18 cellular contexts compared by ENCODE assay signal in the genomic region with DNA sequence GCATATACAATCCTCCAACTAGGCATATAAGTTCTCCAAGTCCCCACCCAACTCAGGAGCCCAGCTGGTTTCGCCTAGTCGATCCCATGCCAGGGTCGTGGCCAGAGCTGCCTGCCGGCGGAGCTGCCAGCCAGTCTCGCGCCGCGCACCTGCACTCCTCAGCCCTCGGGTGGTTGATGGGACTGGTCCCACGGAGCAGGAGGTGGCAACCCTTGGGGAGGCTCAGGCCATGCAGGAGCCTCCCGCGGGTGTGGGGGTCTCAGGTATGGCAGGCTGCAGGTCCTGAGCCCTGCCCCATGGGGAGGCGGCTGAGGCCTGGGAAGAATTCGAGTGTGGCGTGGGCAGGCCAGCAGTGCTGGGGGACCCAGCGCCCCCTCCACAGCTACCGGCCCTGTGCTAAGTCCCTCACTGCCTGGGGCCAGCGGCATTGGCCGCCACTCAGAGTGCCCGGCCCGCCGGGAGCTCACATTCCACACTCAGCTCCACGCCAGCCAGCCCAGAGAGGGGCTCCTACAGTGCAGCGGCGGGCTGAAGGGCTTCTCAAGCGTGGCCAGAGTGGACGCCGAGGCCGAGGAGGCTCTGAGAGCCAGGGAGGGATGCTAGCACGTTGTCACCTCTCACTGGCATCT.
DNase-seq lines count a peak whose midpoint lies in the region; ATAC-seq and TF ChIP-seq lines count a peak whose summit lies in the region.
"Had no signal": no experiment of that assay in that cellular context is flagged by ENCODE, and none has a peak within 500 bp of the region (broad histone marks: within the 10 kb centered on the region; RNA-seq: fewer than 3 reads in every experiment).

No MANE protein-coding gene starts in this region.

- H3K4me2 ChIP-seq in mesenchymal stem cell (ENCODE audit: low read length, poor library complexity, severe bottlenecking) (no peak overlapping the region), GM23338 (no peak overlapping the region)

- H2BK12ac ChIP-seq in mesenchymal stem cell (ENCODE audit: low read length in 2 of 2), result peak overlapping the region in 1 of 2 experiments; percentile 34

- H4K20me1 ChIP-seq in GM23338 (replicated peaks; ENCODE audit: insufficient read depth), result no peaks in the 10 kb centered on the region

- no peaks in the 10 kb centered on the region for H3K79me1 ChIP-seq in mesenchymal stem cell (replicated peaks; ENCODE audit: low read length, poor library complexity, severe bottlenecking)

- WGBS in mesenchymal stem cell, result 96% methylated on average over 31 of the region's 31 CpGs

- H3K9me2 ChIP-seq in GM23338 (ENCODE audit: insufficient read depth), result peaks cover 3% of the 10 kb centered on the region; the same call in 1 of the 2 replicates

- H3K9me3 Mint-ChIP-seq in activated naive CD8-positive, alpha-beta T cell treated with anti-CD3 and anti-CD28 coated beads, Interleukin-2, amount 50 U/mL, for 24 hours, result peaks cover 15% of the 10 kb centered on the region
- no peaks in the 10 kb centered on the region for H3K9me3 Mint-ChIP-seq in activated naive CD8-positive, alpha-beta T cell treated with anti-CD3 and anti-CD28 coated beads for 36 hours
- H3K9me3 Mint-ChIP-seq in chondrocyte (ENCODE audit: low read depth) (peaks cover 9% of the 10 kb centered on the region), GM23338 (peaks cover 46% of the 10 kb centered on the region)

- TF ChIP-seq CTCF in chondrocyte (IDR thresholded peaks at IDR 0.05) (no peak), upper lobe of right lung (IDR thresholded peaks at IDR 0.05) (no peak), GM23338 (conservative IDR thresholded peaks at IDR 0.05; ENCODE audit: low read depth in 2 of 2) (no peak)

- H4K8ac ChIP-seq in mesenchymal stem cell (ENCODE audit: low read length), result peak overlapping the region; percentile 37

- H3K27me3 Mint-ChIP-seq in activated naive CD8-positive, alpha-beta T cell treated with anti-CD3 and anti-CD28 coated beads, Interleukin-2, amount 50 U/mL, for 24 hours, result no peaks in the 10 kb centered on the region
- H3K27me3 Mint-ChIP-seq in activated naive CD8-positive, alpha-beta T cell treated with anti-CD3 and anti-CD28 coated beads for 36 hours, result no peaks in the 10 kb centered on the region
- H3K27me3 Mint-ChIP-seq in chondrocyte (ENCODE audit: low read depth), result no peaks in the 10 kb centered on the region
- H3K27me3 Mint-ChIP-seq in GM23338 (ENCODE audit: insufficient read depth, low read depth, poor library complexity), result peaks cover 3% of the 10 kb centered on the region

- no peaks in the 10 kb centered on the region for H3K36me3 ChIP-seq in mesenchymal stem cell (ENCODE audit: control insufficient read depth in 1 of 2, insufficient read depth in 2 of 2, low read depth in 1 of 2, low read length in 2 of 2)
- no peaks in the 10 kb centered on the region for H3K36me3 ChIP-seq in upper lobe of right lung
- H3K36me3 ChIP-seq in GM23338 (ENCODE audit: insufficient read depth), result peaks cover 4% of the 10 kb centered on the region; the same call in 1 of the 2 replicates
- H3K36me3 ChIP-seq: HAP-1 had no signal

- H2AFZ ChIP-seq in mesenchymal stem cell (ENCODE audit: low read depth, low read length) (no peak overlapping the region), GM23338 (no peak overlapping the region)

- no peak overlapping the region for H2BK5ac ChIP-seq in mesenchymal stem cell (ENCODE audit: low read depth, low read length, poor library complexity, severe bottlenecking)

- H3K4me1 ChIP-seq in mesenchymal stem cell (ENCODE audit: control insufficient read depth, insufficient read depth, low read depth, low read length), result no peaks in the 10 kb centered on the region
- no peaks in the 10 kb centered on the region for H3K4me1 ChIP-seq in upper lobe of right lung
- H3K4me1 ChIP-seq in GM23338 (ENCODE audit: insufficient read depth), result no peaks in the 10 kb centered on the region
- H3K4me1 ChIP-seq: HAP-1 had no signal

- H3K23ac ChIP-seq in mesenchymal stem cell (ENCODE audit: low read length in 2 of 2), result no peak overlapping the region

- H4K91ac ChIP-seq in mesenchymal stem cell (ENCODE audit: low read length), result peak overlapping the region; percentile 68

- H3F3A ChIP-seq in GM23338 (replicated peaks; ENCODE audit: low read depth), result no peaks in the 10 kb centered on the region

- no peak overlapping the region for H3K14ac ChIP-seq in mesenchymal stem cell (ENCODE audit: low read length in 2 of 2)

- H3K4me3 Mint-ChIP-seq in activated naive CD8-positive, alpha-beta T cell treated with anti-CD3 and anti-CD28 coated beads, Interleukin-2, amount 50 U/mL, for 24 hours, result no peak overlapping the region
- H3K4me3 Mint-ChIP-seq in activated naive CD8-positive, alpha-beta T cell treated with anti-CD3 and anti-CD28 coated beads for 36 hours, result no peak overlapping the region
- H3K4me3 Mint-ChIP-seq in chondrocyte (ENCODE audit: unreplicated experiment) (no peak overlapping the region), GM23338 (no peak overlapping the region)
- H3K4me3 Mint-ChIP-seq: CD14-positive monocyte; CD8-positive, alpha-beta T cell; HFFc6 had no signal

- peak; percentile 28 for ATAC-seq in activated naive CD8-positive, alpha-beta T cell treated with anti-CD3 and anti-CD28 coated beads, Interleukin-2, amount 50 U/mL, for 24 hours
- ATAC-seq in upper lobe of right lung (peak; percentile 49), HG02970 (IDR thresholded peaks at IDR 0.05; ENCODE audit: low FRiP score, unreplicated experiment) (no peak), GM23338 (no peak), HG02759 (IDR thresholded peaks at IDR 0.05; ENCODE audit: unreplicated experiment) (no peak)
- ATAC-seq: CD8-positive, alpha-beta T cell had no signal

- H3K27ac Mint-ChIP-seq in activated naive CD8-positive, alpha-beta T cell treated with anti-CD3 and anti-CD28 coated beads, Interleukin-2, amount 50 U/mL, for 24 hours, result no peak overlapping the region
- H3K27ac Mint-ChIP-seq in activated naive CD8-positive, alpha-beta T cell treated with anti-CD3 and anti-CD28 coated beads for 36 hours, result no peak overlapping the region
- H3K27ac Mint-ChIP-seq in chondrocyte (ENCODE audit: unreplicated experiment) (no peak overlapping the region), GM23338 (no peak overlapping the region)
- H3K27ac Mint-ChIP-seq: CD14-positive monocyte; CD8-positive, alpha-beta T cell; HFFc6 had no signal

- H3K9me3 ChIP-seq in mesenchymal stem cell (ENCODE audit: control insufficient read depth, low read length), result no peaks in the 10 kb centered on the region
- H3K9me3 ChIP-seq in upper lobe of right lung, result no peaks in the 10 kb centered on the region
- H3K9me3 ChIP-seq: HAP-1 had no signal

- no peak overlapping the region for H3K9ac ChIP-seq in mesenchymal stem cell (ENCODE audit: low read length)

- peak overlapping the region in 1 of 2 experiments; percentile 51 for H3K4ac ChIP-seq in mesenchymal stem cell (ENCODE audit: low read depth in 1 of 2, low read length in 2 of 2)

- H3K27ac ChIP-seq in mesenchymal stem cell (ENCODE audit: low read length, poor library complexity, severe bottlenecking) (no peak overlapping the region), upper lobe of right lung (no peak overlapping the region), GM23338 (ENCODE audit: low read depth) (no peak overlapping the region)
- H3K27ac ChIP-seq: 22Rv1, HL-60 had no signal

- intact Hi-C loops in upper lobe of right lung (cut with DNase I), result no loop called here

- no peaks in the 10 kb centered on the region for H3K79me2 ChIP-seq in GM23338 (replicated peaks; ENCODE audit: insufficient read depth)

- H3K18ac ChIP-seq in mesenchymal stem cell (ENCODE audit: low read depth in 1 of 2, low read length in 2 of 2), result peak overlapping the region in 1 of 2 experiments; percentile 54

- DNase-seq in activated naive CD8-positive, alpha-beta T cell treated with anti-CD3 and anti-CD28 coated beads, Interleukin-2, amount 50 U/mL, for 24 hours, result no peak
- no peak for DNase-seq in activated naive CD8-positive, alpha-beta T cell treated with anti-CD3 and anti-CD28 coated beads for 36 hours
- peak; percentile 79 for DNase-seq in chondrocyte (ENCODE audit: low spot score)
- no peak for DNase-seq in mesenchymal stem cell
- DNase-seq in upper lobe of right lung, result no peak
- no peak for DNase-seq in GM23338 (ENCODE audit: low spot score)
- DNase-seq: CD8-positive, alpha-beta T cell; COR-L47; DMS153; DMS79 treated with DMSO at 0.1 percent for 48 hours; EL; HFFc6 had no signal

- H3K27me3 ChIP-seq in mesenchymal stem cell (ENCODE audit: control insufficient read depth in 1 of 2, insufficient read depth in 1 of 2, low read length in 2 of 2) (no peaks in the 10 kb centered on the region), upper lobe of right lung (no peaks in the 10 kb centered on the region), GM23338 (ENCODE audit: insufficient read depth) (no peaks in the 10 kb centered on the region)

- H3K36me3 Mint-ChIP-seq in activated naive CD8-positive, alpha-beta T cell treated with anti-CD3 and anti-CD28 coated beads, Interleukin-2, amount 50 U/mL, for 24 hours (ENCODE audit: low read depth), result peaks cover 1% of the 10 kb centered on the region
- no peaks in the 10 kb centered on the region for H3K36me3 Mint-ChIP-seq in activated naive CD8-positive, alpha-beta T cell treated with anti-CD3 and anti-CD28 coated beads for 36 hours
- H3K36me3 Mint-ChIP-seq in chondrocyte (ENCODE audit: low read depth), result no peaks in the 10 kb centered on the region
- peaks cover 35% of the 10 kb centered on the region for H3K36me3 Mint-ChIP-seq in GM23338 (ENCODE audit: low read depth)
- H3K36me3 Mint-ChIP-seq: CD14-positive monocyte; CD8-positive, alpha-beta T cell had no signal

- H2AK5ac ChIP-seq in mesenchymal stem cell (ENCODE audit: low read length, severe bottlenecking), result no peak overlapping the region

- peak overlapping the region; percentile 98 for H2BK15ac ChIP-seq in mesenchymal stem cell (ENCODE audit: low read depth, poor library complexity, severe bottlenecking)

- peak overlapping the region; percentile 73 for H2BK120ac ChIP-seq in mesenchymal stem cell (ENCODE audit: low read depth, low read length)

- H3K4me3 ChIP-seq in mesenchymal stem cell (ENCODE audit: insufficient read depth in 1 of 2, low read depth in 1 of 2, low read length in 2 of 2) (no peak overlapping the region), upper lobe of right lung (no peak overlapping the region), GM23338 (no peak overlapping the region)
- H3K4me3 ChIP-seq: HAP-1 had no signal

- no peaks in the 10 kb centered on the region for H3K4me1 Mint-ChIP-seq in activated naive CD8-positive, alpha-beta T cell treated with anti-CD3 and anti-CD28 coated beads, Interleukin-2, amount 50 U/mL, for 24 hours
- no peaks in the 10 kb centered on the region for H3K4me1 Mint-ChIP-seq in activated naive CD8-positive, alpha-beta T cell treated with anti-CD3 and anti-CD28 coated beads for 36 hours
- H3K4me1 Mint-ChIP-seq in chondrocyte (ENCODE audit: low read depth), result no peaks in the 10 kb centered on the region
- no peaks in the 10 kb centered on the region; the same call in 2 of the 3 replicates for H3K4me1 Mint-ChIP-seq in GM23338
- H3K4me1 Mint-ChIP-seq: CD14-positive monocyte had no signal

TF ChIP-seq in GM23338, 12 proteins besides CTCF, POLR2A, EP300 and RAD21 (continues in another document):
- TF ChIP-seq JUNB (IDR thresholded peaks at IDR 0.05; ENCODE audit: unreplicated experiment), result no peak
- no peak for TF ChIP-seq ZNF331 (CRISPR knock-in tag; IDR thresholded peaks at IDR 0.05; ENCODE audit: low read depth)

Comparison
In these comparisons a context has a peak if more than half of its experiments do, and no peak if none do; other contexts are left out.
1. ATAC-seq: peak in activated naive CD8-positive, alpha-beta T cell treated with anti-CD3 and anti-CD28 coated beads, Interleukin-2, amount 50 U/mL, for 24 hours (single experiment) and upper lobe of right lung (single experiment); none in HG02970 (single experiment), GM23338 (single experiment) and HG02759 (single experiment).